In the genomic region with DNA sequence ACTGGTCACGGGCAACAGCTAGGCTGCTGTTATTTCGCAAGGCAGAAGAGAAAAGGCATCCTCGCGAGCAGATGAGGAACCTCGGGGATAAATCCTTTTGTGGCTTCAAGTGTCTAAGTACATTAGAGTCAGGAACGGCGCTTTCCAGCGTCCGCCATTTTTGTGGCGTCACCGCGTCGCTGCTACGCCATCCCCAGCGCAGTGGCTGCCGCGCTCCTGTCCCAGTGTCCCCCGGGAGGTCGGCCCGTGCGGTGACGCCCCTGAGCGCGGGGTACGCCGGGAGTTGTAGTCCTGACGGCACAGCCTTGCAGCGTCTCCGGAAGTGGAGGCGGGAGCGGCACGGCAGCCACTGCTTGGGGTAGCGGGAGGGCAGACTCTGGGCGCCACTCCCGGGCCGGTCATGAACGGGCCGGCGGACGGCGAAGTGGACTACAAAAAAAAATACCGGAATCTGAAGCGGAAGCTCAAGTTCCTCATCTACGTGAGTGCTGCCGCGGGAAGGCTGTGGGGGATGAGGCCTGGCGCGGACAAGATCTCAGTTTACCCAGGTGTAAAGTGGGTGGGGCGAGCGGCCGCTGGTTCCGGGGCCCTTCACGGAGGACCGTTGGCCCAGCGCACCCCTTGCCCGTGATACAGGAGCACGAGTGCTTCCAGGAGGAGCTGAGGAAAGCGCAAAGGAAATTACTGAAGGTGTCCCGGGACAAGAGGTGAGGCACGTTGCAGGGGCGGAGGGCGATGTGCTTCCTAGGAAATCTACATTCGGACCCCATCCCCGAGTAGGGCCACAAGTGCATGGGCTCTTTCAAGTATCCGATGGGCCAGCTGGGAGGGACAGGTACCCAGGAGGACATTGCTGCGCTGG, we compare ENCODE assay signal across 1 cellular context.
A peak's percentile ranks its signal among the peaks of the same experiment; 100 is the strongest.
TF ChIP-seq lines count a peak whose summit lies in the region.

Gene INO80E, plus strand, starts transcription at position 331 of the 862 bp plus-strand sequence. Its CDS starts 70 bp downstream, at position 401.

TF ChIP-seq in HepG2, 621 proteins besides CTCF, POLR2A, EP300 and RAD21 (continued from another document and continues in another):
- TF ChIP-seq HNF1B (CRISPR knock-in tag; IDR thresholded peaks at IDR 0.05) (peak; percentile 95), PCBP1 (IDR thresholded peaks at IDR 0.05; ENCODE audit: borderline replicate concordance, low read depth, low read length) (peak; percentile 79; the same call in 1 of the 2 replicates), FIP1L1 (IDR thresholded peaks at IDR 0.05; ENCODE audit: borderline replicate concordance, insufficient read depth, low read depth, low read length) (no peak), HNRNPUL1 (IDR thresholded peaks at IDR 0.05; ENCODE audit: low read depth, low read length) (no peak), GZF1 (CRISPR knock-in tag; IDR thresholded peaks at IDR 0.05) (no peak), PTBP1 (IDR thresholded peaks at IDR 0.05; ENCODE audit: low read depth, low read length, poor library complexity, severe bottlenecking) (no peak), ZNF121 (CRISPR knock-in tag; IDR thresholded peaks at IDR 0.05) (no peak), NFIC (IDR thresholded peaks at IDR 0.05; ENCODE audit: low read length) (0 out of 2 replicates have a peak, but pooled peaks have one; percentile 46), TFAP4 (IDR thresholded peaks at IDR 0.05; ENCODE audit: borderline replicate concordance, low read depth) (peak; percentile 32; the same call in 1 of the 2 replicates), ZNF30 (CRISPR knock-in tag; IDR thresholded peaks at IDR 0.05) (no peak; the same call in 1 of the 2 replicates), NFE2 (CRISPR knock-in tag; IDR thresholded peaks at IDR 0.05) (no peak), SP5 (CRISPR knock-in tag; IDR thresholded peaks at IDR 0.05; ENCODE audit: borderline replicate concordance, low read depth) (peak; percentile 89), ZNF101 (CRISPR knock-in tag; IDR thresholded peaks at IDR 0.05; ENCODE audit: borderline replicate concordance, low read depth) (no peak; the same call in 1 of the 2 replicates), RXRB (CRISPR knock-in tag; IDR thresholded peaks at IDR 0.05; ENCODE audit: borderline replicate concordance) (peak; percentile 76), ZNF441 (CRISPR knock-in tag; IDR thresholded peaks at IDR 0.05; ENCODE audit: borderline replicate concordance) (no peak; the same call in 1 of the 2 replicates), MAZ (IDR thresholded peaks at IDR 0.05; ENCODE audit: borderline replicate concordance, low read depth, low read length) (peak; percentile 64; the same call in 1 of the 2 replicates), MAZ (CRISPR knock-in tag; IDR thresholded peaks at IDR 0.05; ENCODE audit: low read depth) (peak; percentile 36; the same call in 1 of the 2 replicates), ARNT (IDR thresholded peaks at IDR 0.05) (no peak), ZNF878 (CRISPR knock-in tag; IDR thresholded peaks at IDR 0.05) (no peak), SOX5 (CRISPR knock-in tag; IDR thresholded peaks at IDR 0.05; ENCODE audit: borderline replicate concordance) (0 out of 2 replicates have a peak, but pooled peaks have one; percentile 62), ARID2 (CRISPR knock-in tag; IDR thresholded peaks at IDR 0.05; ENCODE audit: borderline replicate concordance) (peak; percentile 98), EED (CRISPR knock-in tag; IDR thresholded peaks at IDR 0.05) (no peak; the same call in 1 of the 2 replicates)
- TF ChIP-seq, protein P1, sequence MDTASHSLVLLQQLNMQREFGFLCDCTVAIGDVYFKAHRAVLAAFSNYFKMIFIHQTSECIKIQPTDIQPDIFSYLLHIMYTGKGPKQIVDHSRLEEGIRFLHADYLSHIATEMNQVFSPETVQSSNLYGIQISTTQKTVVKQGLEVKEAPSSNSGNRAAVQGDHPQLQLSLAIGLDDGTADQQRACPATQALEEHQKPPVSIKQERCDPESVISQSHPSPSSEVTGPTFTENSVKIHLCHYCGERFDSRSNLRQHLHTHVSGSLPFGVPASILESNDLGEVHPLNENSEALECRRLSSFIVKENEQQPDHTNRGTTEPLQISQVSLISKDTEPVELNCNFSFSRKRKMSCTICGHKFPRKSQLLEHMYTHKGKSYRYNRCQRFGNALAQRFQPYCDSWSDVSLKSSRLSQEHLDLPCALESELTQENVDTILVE (CRISPR knock-in tag; IDR thresholded peaks at IDR 0.05) = peak; percentile 90
- TF ChIP-seq, protein P2, sequence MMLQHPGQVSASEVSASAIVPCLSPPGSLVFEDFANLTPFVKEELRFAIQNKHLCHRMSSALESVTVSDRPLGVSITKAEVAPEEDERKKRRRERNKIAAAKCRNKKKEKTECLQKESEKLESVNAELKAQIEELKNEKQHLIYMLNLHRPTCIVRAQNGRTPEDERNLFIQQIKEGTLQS (CRISPR knock-in tag; IDR thresholded peaks at IDR 0.05) = peak; percentile 79
- TF ChIP-seq, protein P3, sequence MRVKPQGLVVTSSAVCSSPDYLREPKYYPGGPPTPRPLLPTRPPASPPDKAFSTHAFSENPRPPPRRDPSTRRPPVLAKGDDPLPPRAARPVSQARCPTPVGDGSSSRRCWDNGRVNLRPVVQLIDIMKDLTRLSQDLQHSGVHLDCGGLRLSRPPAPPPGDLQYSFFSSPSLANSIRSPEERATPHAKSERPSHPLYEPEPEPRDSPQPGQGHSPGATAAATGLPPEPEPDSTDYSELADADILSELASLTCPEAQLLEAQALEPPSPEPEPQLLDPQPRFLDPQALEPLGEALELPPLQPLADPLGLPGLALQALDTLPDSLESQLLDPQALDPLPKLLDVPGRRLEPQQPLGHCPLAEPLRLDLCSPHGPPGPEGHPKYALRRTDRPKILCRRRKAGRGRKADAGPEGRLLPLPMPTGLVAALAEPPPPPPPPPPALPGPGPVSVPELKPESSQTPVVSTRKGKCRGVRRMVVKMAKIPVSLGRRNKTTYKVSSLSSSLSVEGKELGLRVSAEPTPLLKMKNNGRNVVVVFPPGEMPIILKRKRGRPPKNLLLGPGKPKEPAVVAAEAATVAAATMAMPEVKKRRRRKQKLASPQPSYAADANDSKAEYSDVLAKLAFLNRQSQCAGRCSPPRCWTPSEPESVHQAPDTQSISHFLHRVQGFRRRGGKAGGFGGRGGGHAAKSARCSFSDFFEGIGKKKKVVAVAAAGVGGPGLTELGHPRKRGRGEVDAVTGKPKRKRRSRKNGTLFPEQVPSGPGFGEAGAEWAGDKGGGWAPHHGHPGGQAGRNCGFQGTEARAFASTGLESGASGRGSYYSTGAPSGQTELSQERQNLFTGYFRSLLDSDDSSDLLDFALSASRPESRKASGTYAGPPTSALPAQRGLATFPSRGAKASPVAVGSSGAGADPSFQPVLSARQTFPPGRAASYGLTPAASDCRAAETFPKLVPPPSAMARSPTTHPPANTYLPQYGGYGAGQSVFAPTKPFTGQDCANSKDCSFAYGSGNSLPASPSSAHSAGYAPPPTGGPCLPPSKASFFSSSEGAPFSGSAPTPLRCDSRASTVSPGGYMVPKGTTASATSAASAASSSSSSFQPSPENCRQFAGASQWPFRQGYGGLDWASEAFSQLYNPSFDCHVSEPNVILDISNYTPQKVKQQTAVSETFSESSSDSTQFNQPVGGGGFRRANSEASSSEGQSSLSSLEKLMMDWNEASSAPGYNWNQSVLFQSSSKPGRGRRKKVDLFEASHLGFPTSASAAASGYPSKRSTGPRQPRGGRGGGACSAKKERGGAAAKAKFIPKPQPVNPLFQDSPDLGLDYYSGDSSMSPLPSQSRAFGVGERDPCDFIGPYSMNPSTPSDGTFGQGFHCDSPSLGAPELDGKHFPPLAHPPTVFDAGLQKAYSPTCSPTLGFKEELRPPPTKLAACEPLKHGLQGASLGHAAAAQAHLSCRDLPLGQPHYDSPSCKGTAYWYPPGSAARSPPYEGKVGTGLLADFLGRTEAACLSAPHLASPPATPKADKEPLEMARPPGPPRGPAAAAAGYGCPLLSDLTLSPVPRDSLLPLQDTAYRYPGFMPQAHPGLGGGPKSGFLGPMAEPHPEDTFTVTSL (CRISPR knock-in tag; IDR thresholded peaks at IDR 0.05; ENCODE audit: borderline replicate concordance) = no peak
- TF ChIP-seq, protein P4, sequence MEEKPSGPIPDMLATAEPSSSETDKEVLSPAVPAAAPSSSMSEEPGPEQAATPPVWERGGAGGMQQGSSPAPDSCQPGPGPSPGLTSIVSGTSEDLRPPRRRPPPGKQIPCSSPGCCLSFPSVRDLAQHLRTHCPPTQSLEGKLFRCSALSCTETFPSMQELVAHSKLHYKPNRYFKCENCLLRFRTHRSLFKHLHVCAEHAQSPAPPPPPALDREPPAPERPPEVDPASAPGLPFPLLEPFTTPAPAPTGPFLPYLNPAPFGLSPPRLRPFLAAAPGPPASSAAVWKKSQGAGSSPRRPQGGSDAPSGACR (CRISPR knock-in tag; IDR thresholded peaks at IDR 0.05) = peak; percentile 83; the same call in 1 of the 2 replicates
- TF ChIP-seq, protein P5, sequence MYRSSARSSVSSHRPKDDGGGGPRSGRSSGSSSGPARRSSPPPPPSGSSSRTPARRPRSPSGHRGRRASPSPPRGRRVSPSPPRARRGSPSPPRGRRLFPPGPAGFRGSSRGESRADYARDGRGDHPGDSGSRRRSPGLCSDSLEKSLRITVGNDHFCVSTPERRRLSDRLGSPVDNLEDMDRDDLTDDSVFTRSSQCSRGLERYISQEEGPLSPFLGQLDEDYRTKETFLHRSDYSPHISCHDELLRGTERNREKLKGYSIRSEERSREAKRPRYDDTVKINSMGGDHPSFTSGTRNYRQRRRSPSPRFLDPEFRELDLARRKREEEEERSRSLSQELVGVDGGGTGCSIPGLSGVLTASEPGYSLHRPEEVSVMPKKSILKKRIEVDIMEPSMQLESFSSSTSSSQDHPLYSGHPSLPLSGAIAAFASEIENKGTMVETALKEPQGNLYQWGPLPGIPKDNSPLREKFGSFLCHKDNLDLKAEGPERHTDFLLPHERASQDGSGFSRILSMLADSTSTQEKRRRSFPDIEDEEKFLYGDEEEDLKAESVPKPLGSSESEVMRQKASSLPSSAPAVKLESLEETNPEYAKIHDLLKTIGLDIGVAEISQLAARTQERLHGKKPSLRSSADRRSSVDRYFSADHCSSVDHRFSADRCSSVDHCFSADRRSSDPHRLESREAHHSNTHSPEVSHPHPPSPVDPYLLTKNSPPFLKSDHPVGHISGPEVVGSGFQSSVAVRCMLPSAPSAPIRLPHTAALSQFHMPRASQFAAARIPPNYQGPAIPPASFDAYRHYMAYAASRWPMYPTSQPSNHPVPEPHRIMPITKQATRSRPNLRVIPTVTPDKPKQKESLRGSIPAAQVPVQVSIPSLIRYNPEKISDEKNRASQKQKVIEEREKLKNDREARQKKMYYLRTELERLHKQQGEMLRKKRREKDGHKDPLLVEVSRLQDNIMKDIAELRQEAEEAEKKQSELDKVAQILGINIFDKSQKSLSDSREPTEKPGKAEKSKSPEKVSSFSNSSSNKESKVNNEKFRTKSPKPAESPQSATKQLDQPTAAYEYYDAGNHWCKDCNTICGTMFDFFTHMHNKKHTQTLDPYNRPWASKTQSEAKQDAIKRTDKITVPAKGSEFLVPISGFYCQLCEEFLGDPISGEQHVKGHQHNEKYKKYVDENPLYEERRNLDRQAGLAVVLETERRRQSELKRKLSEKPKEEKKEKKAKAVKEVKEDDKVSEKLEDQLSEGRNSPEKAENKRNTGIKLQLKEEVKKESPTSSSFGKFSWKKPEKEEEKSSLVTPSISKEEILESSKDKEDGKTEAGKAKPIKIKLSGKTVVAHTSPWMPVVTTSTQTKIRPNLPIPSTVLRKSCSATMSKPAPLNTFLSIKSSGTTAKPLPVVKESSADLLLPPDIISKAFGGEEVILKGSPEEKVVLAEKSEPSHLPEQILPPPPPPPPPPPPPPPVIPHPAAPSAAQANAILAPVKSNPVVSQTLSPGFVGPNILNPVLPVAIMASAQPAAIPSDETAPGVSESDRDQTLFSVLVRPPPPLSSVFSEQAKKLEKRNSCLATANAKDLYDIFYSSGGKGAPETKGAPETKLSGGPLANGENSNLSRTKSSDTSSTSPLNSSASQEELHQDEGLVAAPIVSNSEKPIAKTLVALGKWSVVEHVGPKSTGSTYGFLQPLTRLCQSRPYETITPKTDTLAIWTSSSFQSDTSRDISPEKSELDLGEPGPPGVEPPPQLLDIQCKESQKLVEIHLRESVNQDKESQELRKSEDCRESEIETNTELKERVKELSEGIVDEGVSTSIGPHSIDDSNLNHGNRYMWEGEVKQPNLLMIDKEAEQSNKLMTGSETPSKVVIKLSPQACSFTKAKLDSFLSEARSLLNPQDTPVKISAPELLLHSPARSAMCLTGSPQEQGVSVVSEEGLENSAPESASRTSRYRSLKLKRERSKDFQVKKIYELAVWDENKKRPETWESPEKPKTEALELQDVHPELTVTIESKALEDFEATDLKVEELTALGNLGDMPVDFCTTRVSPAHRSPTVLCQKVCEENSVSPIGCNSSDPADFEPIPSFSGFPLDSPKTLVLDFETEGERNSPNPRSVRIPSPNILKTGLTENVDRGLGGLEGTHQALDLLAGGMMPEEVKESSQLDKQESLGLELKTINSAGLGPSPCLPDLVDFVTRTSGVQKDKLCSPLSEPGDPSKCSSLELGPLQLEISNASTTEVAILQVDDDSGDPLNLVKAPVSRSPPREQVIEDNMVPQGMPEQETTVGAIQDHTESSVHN (CRISPR knock-in tag; IDR thresholded peaks at IDR 0.05) = peak; percentile 62
- TF ChIP-seq, protein P6, sequence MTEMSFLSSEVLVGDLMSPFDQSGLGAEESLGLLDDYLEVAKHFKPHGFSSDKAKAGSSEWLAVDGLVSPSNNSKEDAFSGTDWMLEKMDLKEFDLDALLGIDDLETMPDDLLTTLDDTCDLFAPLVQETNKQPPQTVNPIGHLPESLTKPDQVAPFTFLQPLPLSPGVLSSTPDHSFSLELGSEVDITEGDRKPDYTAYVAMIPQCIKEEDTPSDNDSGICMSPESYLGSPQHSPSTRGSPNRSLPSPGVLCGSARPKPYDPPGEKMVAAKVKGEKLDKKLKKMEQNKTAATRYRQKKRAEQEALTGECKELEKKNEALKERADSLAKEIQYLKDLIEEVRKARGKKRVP (CRISPR knock-in tag; IDR thresholded peaks at IDR 0.05) = peak in 1 of 2 experiments; percentile 81; a peak in 2 of 4 replicates
